Comparison of ENCODE assay signal across 15 cellular contexts in genomic region chr13:44212633-44213387, GRCh38.
A peak's percentile ranks its signal among the peaks of the same experiment; 100 is the strongest.
DNase-seq lines count a peak whose midpoint lies in the region; ATAC-seq and TF ChIP-seq lines count a peak whose summit lies in the region.
"Had no signal": no experiment of that assay in that cellular context is flagged by ENCODE, and none has a peak within 500 bp of the region (broad histone marks: within the 10 kb centered on the region; RNA-seq: fewer than 3 reads in every experiment).

No MANE protein-coding gene starts in this region.

- no peaks in the 10 kb centered on the region for H3K36me3 ChIP-seq in HEK293 (ENCODE audit: control insufficient read depth in 2 of 2, insufficient read depth in 1 of 2, low read length in 2 of 2)

- H3K27ac ChIP-seq in HEK293 (ENCODE audit: extremely low read depth, low read depth, low read length) (no peak overlapping the region), dorsolateral prefrontal cortex (peak overlapping the region; percentile 32 to 100 (median 98)), right cardiac atrium (ENCODE audit: low read length) (no peak overlapping the region), temporal lobe (ENCODE audit: low read depth, low read length) (peak overlapping the region; percentile 100)

- H3K4me3 ChIP-seq in HEK293 (ENCODE audit: low read depth, low read length), result no peak overlapping the region
- H3K4me3 ChIP-seq in dorsolateral prefrontal cortex, result no peak overlapping the region
- no peak overlapping the region for H3K4me3 ChIP-seq in right cardiac atrium (ENCODE audit: low read length)
- H3K4me3 ChIP-seq: K562 had no signal

- intact Hi-C loops in dorsolateral prefrontal cortex (cut with DNase I), result loop anchor here in 1 of 2 donors (5.0 kb wide), 1 partner anchor 71 kb away; no protein-coding TSS in a partner anchor
- intact Hi-C loops in right cardiac atrium (cut with DNase I), result no loop called here

- H3K27me3 ChIP-seq in dorsolateral prefrontal cortex, result no peaks in the 10 kb centered on the region
- no peaks in the 10 kb centered on the region for H3K27me3 ChIP-seq in right cardiac atrium (ENCODE audit: control insufficient read depth, insufficient read depth)

- no peak for DNase-seq in dorsolateral prefrontal cortex
- DNase-seq in right cardiac atrium, result peak in 2 of 3 donors; percentile 60 to 80
- no peak for DNase-seq in NCI-H526 treated with DMSO at 0.1 percent for 48 hours (lab: John Stamatoyannopoulos, UW)
- DNase-seq: activated CD4-positive, alpha-beta T cell treated with anti-CD3 and anti-CD28 coated beads for 1 hour; activated naive CD8-positive, alpha-beta T cell treated with anti-CD3 and anti-CD28 coated beads, Interleukin-2, amount 10 ng/mL, durations not matched to agents 7 days and 5 days; CD8-positive, alpha-beta T cell; dermis blood vessel endothelial cell; foreskin melanocyte; NCI-H524; T-helper 1 cell had no signal

- POLR2A ChIA-PET in HEK293 (lab: Yijun Ruan, JAX), result no interaction called here

- CTCF ChIA-PET in HEK293 (lab: Yijun Ruan, JAX), result no interaction called here

- ATAC-seq in right cardiac atrium (peak; percentile 59 to 77), HG03565 (IDR thresholded peaks at IDR 0.05; ENCODE audit: unreplicated experiment) (no peak), HG02763 (IDR thresholded peaks at IDR 0.05; ENCODE audit: unreplicated experiment) (no peak)
- ATAC-seq: CD8-positive, alpha-beta T cell; K562 had no signal

- H3K4me1 ChIP-seq in HEK293 (ENCODE audit: control insufficient read depth, insufficient read depth, low read length), result no peaks in the 10 kb centered on the region
- H3K4me1 ChIP-seq in right cardiac atrium (ENCODE audit: control insufficient read depth, insufficient read depth, low read length), result no peaks in the 10 kb centered on the region

- H3K9me3 ChIP-seq in HEK293 (ENCODE audit: control insufficient read depth, insufficient read depth, low read depth, low read length), result no peaks in the 10 kb centered on the region
- no peaks in the 10 kb centered on the region for H3K9me3 ChIP-seq in right cardiac atrium (ENCODE audit: control insufficient read depth, low read length)

- TF ChIP-seq CTCF in HEK293 (tag by site-specific recombination; IDR thresholded peaks at IDR 0.05) (no peak), dorsolateral prefrontal cortex (IDR thresholded peaks at IDR 0.05 in 54 of 56, conservative IDR thresholded peaks at IDR 0.05 in 2 of 56; ENCODE audit: low read depth in 1 of 56, partially characterized antibody in 56 of 56) (no peak)

- 42% methylated on average over 9 of the region's 9 CpGs for WGBS in right cardiac atrium

TF ChIP-seq in HEK293, 187 proteins besides CTCF, POLR2A, EP300 and RAD21:
- TF ChIP-seq TSHZ1 (tag by site-specific recombination; IDR thresholded peaks at IDR 0.05; ENCODE audit: borderline replicate concordance) (no peak), ZNF513 (tag by site-specific recombination; IDR thresholded peaks at IDR 0.05) (0 out of 2 replicates have a peak, but pooled peaks have one; percentile 4), ZBTB20 (tag by site-specific recombination; IDR thresholded peaks at IDR 0.05) (0 out of 2 replicates have a peak, but pooled peaks have one; percentile 29), MYNN (tag by site-specific recombination; IDR thresholded peaks at IDR 0.05; ENCODE audit: borderline replicate concordance) (no peak), REST (tag by site-specific recombination; IDR thresholded peaks at IDR 0.05) (peak; percentile 74; the same call in 1 of the 2 replicates)

Comparison
In these comparisons a context has a peak if more than half of its experiments do, and no peak if none do; other contexts are left out.
1. H3K27ac ChIP-seq: peak in dorsolateral prefrontal cortex (59 of 59) and temporal lobe (single experiment); none in HEK293 (single experiment) and right cardiac atrium (single experiment).
2. DNase-seq: peak in right cardiac atrium (2 of 3); none in dorsolateral prefrontal cortex (0 of 10) and NCI-H526 treated with DMSO at 0.1 percent for 48 hours (single experiment).
3. ATAC-seq: peak in right cardiac atrium (2 of 2); none in HG03565 (single experiment) and HG02763 (single experiment).